25 cellular contexts compared by ENCODE assay signal in the genomic region with DNA sequence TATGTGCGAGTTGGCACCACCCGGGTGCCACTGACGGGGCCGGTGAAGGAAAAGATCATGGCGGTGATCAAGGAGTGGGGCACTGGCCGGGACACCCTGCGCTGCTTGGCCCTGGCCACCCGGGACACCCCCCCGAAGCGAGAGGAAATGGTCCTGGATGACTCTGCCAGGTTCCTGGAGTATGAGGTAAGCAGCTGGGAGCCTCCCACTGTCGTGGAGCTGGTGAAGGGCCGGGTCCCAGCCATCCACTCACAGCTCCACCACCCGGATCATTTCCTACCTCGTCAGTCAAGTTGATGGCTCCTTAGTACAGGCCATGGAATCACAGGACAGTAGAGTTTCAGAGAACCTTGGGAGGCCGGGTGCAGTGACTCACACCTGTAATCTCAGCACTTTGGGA. TPM values are rescaled to one million over a fixed set of nuclear protein-coding genes. Genes with fewer than 3 reads are reported as not detected.
"Had no signal": no experiment of that assay in that cellular context is flagged by ENCODE, and none has a peak within 500 bp of the region (broad histone marks: within the 10 kb centered on the region; RNA-seq: fewer than 3 reads in every experiment).

No MANE protein-coding gene starts in this region.

- H3K9ac ChIP-seq: parathyroid adenoma had no signal

- H3K27ac ChIP-seq: adrenal gland, gastroesophageal sphincter, heart left ventricle, neutrophil, parathyroid adenoma, thyroid gland, vagina, WERI-Rb-1 had no signal

- ATAC-seq: activated naive CD4-positive, alpha-beta T cell treated with anti-CD3 and anti-CD28 coated beads, Interleukin-2, amount 50 U/mL, for 72 hours; esophagus mucosa; gastroesophageal sphincter; heart left ventricle; left ventricle myocardium superior; mucosa of descending colon had no signal

- H3K36me3 ChIP-seq: adrenal gland, gastroesophageal sphincter, neutrophil, thyroid gland, vagina had no signal

- H3K9me3 ChIP-seq: adrenal gland, gastroesophageal sphincter, heart left ventricle, mucosa of descending colon, neutrophil, thyroid gland, vagina had no signal

- H3K27me3 Mint-ChIP-seq: naive B cell had no signal

- H3K4me3 ChIP-seq: adrenal gland, gastroesophageal sphincter, heart left ventricle, mucosa of descending colon, thyroid gland, vagina had no signal

- H3K27me3 ChIP-seq: adrenal gland, gastroesophageal sphincter, heart left ventricle, neutrophil, thyroid gland, vagina had no signal

- H3K27ac Mint-ChIP-seq: T-helper 1 cell treated with Interleukin-12 subunit alpha and Interleukin-12 subunit beta and Interleukin-4 antibody, amounts not matched to agents 30 μg/mL and 1 μg/mL, for 36 hours had no signal

- H3K9me3 Mint-ChIP-seq: activated naive CD4-positive, alpha-beta T cell treated with anti-CD3 and anti-CD28 coated beads, Interleukin-2, amount 50 U/mL, for 72 hours; naive B cell; T-helper 1 cell treated with Interleukin-12 subunit alpha and Interleukin-12 subunit beta and Interleukin-4 antibody, amounts not matched to agents 30 μg/mL and 1 μg/mL, for 36 hours had no signal

- FAIRE-seq: bronchial epithelial cell had no signal

- H2AFZ ChIP-seq: parathyroid adenoma had no signal

- H3K4me1 ChIP-seq: adrenal gland, gastroesophageal sphincter, heart left ventricle, parathyroid adenoma, thyroid gland, vagina had no signal

- DNase-seq: activated CD4-positive, alpha-beta T cell treated with anti-CD3 and anti-CD28 coated beads for 1 hour; activated gamma-delta T cell treated with Interleukin-2 at 50 U/mL for 16 hours; adrenal gland; cerebellar nuclear complex; effector CD4-positive, alpha-beta T cell; heart left ventricle; kidney glomerular epithelial cell; left ventricle myocardium superior; mucosa of descending colon; naive B cell; stimulated activated CD4-positive, alpha-beta T cell treated with anti-CD3 and anti-CD28 coated beads, Interleukin-12 subunit alpha, Interleukin-12 subunit beta, amount 100 ng/mL, for 4 hours; stimulated activated CD4-positive, alpha-beta T cell treated with anti-CD3 and anti-CD28 coated beads, Interleukin-1b, Interleukin-23, amount 100 ng/mL, for 48 hours; stimulated activated CD8-positive, alpha-beta memory T cell treated with anti-CD3 and anti-CD28 coated beads, Interleukin-4, amount 100 ng/mL, for 48 hours; stimulated activated naive CD4-positive, alpha-beta T cell; thyroid gland; WERI-Rb-1 had no signal

- H3K4me3 Mint-ChIP-seq: naive B cell; T-helper 1 cell treated with Interleukin-12 subunit alpha and Interleukin-12 subunit beta and Interleukin-4 antibody, amounts not matched to agents 30 μg/mL and 1 μg/mL, for 36 hours had no signal

- H3K79me2 ChIP-seq: parathyroid adenoma had no signal

- H3K36me3 Mint-ChIP-seq: activated naive CD4-positive, alpha-beta T cell treated with anti-CD3 and anti-CD28 coated beads, Interleukin-2, amount 50 U/mL, for 72 hours; naive B cell had no signal

RNA-seq across cellular contexts. Expression of a gene that starts 20.0 kb away (rescaled TPM):
- total RNA-seq: vagina had no signal

RNA-seq across cellular contexts. Expression of a gene that starts 33.5 kb away (rescaled TPM):
- total RNA-seq: bronchial epithelial cell, gastroesophageal sphincter, left ventricle myocardium superior, renal cortical epithelial cell, thyroid gland, vagina had no signal
